In the genomic region with DNA sequence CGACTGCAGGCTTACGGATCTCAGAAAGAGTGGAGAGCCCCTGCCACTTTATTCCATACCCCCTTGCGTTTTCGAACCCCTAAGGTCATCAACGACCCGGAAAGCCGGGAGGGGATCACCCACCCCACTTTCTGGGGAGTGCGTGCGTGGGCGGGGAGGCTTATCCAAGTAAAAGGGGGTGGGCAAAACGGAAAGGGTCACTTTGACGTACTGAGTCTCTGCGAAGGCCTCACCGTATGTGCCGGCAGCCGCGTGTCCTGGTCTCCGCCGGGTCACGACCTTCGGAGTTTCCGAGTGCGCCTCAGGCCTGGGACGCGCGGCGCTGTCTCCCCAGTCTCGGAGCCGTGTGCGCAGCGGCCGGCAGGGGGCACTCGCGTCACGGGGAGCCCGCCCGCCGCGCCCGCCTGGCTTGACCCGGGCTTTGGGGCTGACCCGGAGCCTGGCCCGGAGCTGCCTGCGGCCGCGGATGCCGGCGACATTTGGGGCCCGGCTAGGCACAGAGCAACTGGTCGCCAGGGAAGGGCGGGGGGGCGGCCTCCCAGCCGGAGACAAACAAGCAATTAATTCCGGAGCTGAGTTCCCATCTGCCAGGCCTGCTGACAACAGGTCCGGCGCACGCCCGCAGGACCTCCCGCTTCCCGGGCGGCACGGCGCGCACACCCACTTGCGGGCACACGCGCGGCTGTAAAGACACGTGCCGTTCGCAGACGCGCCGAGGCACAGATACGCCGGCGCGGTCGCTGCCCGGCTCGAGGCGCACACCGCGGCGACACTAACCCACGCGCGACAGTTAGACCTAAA, we compare ENCODE assay signal across 8 cellular contexts. TPM values are rescaled to one million over a fixed set of nuclear protein-coding genes. Genes with fewer than 3 reads are reported as not detected.
A peak's percentile ranks its signal among the peaks of the same experiment; 100 is the strongest.
DNase-seq lines count a peak whose midpoint lies in the region; ATAC-seq and TF ChIP-seq lines count a peak whose summit lies in the region.

No MANE protein-coding gene starts in this region.

- DNase-seq in GM10266 (ENCODE audit: extremely low spot score) (peak; percentile 93), NCI-H1694 (lab: John Stamatoyannopoulos, UW) (peak; percentile 82), choroid plexus epithelial cell (ENCODE audit: low read depth) (peak; percentile 63), left lung (peak; percentile 46 to 91)
- peak; percentile 84 for DNase-seq in activated CD4-positive, alpha-beta T cell treated with anti-CD3 and anti-CD28 coated beads for 36 hours
- peak; percentile 64 for DNase-seq in stimulated activated CD4-positive, alpha-beta T cell treated with anti-CD3 and anti-CD28 coated beads, Interleukin-4, amount 100 ng/mL, for 24 hours

- H3K4me3 Mint-ChIP-seq in activated CD4-positive, alpha-beta T cell treated with anti-CD3 and anti-CD28 coated beads for 36 hours = peak overlapping the region; percentile 36

- H3K9me3 ChIP-seq in left lung = no peaks in the 10 kb centered on the region

- H3K4me1 Mint-ChIP-seq in activated CD4-positive, alpha-beta T cell treated with anti-CD3 and anti-CD28 coated beads for 36 hours = peaks cover 4% of the 10 kb centered on the region

- no peaks in the 10 kb centered on the region for H3K9me3 Mint-ChIP-seq in activated CD4-positive, alpha-beta T cell treated with anti-CD3 and anti-CD28 coated beads for 36 hours (ENCODE audit: low read depth)

- peak; percentile 83 for ATAC-seq in activated CD4-positive, alpha-beta T cell treated with anti-CD3 and anti-CD28 coated beads for 36 hours
- peak; percentile 93 for ATAC-seq in left lung
- no peak for ATAC-seq in HG03135 (IDR thresholded peaks at IDR 0.05; ENCODE audit: unreplicated experiment)
- ATAC-seq in HG03045 (IDR thresholded peaks at IDR 0.05; ENCODE audit: unreplicated experiment) = no peak

- POLR2A ChIA-PET in activated CD4-positive, alpha-beta T cell treated with anti-CD3 and anti-CD28 coated beads for 36 hours (lab: Charles Lee) = no interaction called here

- peak; percentile 87 for TF ChIP-seq CTCF in GM10266 (IDR thresholded peaks at IDR 0.05; ENCODE audit: control insufficient read depth, insufficient read depth, low read depth, missing control alignments)
- TF ChIP-seq CTCF in choroid plexus epithelial cell (conservative IDR thresholded peaks at IDR 0.05; ENCODE audit: low read depth, low read length) = peak; percentile 53
- TF ChIP-seq CTCF in left lung (IDR thresholded peaks at IDR 0.05) = peak; percentile 88 to 90

- no peak overlapping the region for H3K27ac Mint-ChIP-seq in activated CD4-positive, alpha-beta T cell treated with anti-CD3 and anti-CD28 coated beads for 36 hours

- peaks cover 13 to 39% of the 10 kb centered on the region in 2 donors for H3K4me1 ChIP-seq in left lung

- no peaks in the 10 kb centered on the region for H3K36me3 Mint-ChIP-seq in activated CD4-positive, alpha-beta T cell treated with anti-CD3 and anti-CD28 coated beads for 36 hours (ENCODE audit: low read depth)

- H3K27me3 Mint-ChIP-seq in activated CD4-positive, alpha-beta T cell treated with anti-CD3 and anti-CD28 coated beads for 36 hours = peaks cover 26% of the 10 kb centered on the region

- H3K27ac ChIP-seq in left lung = peak overlapping the region in 1 of 2 donors; percentile 0

- H3K27me3 ChIP-seq in left lung = peaks cover 45 to 81% of the 10 kb centered on the region in 2 donors

- peak overlapping the region; percentile 57 for H3K4me3 ChIP-seq in choroid plexus epithelial cell (ENCODE audit: low read depth, low read length)
- H3K4me3 ChIP-seq in left lung = peak overlapping the region; percentile 35 to 50

- intact Hi-C loops in activated CD4-positive, alpha-beta T cell treated with anti-CD3 and anti-CD28 coated beads for 36 hours (cut with DNase I, micrococcal nuclease) = loop anchor here (1.0 to 5.0 kb wide), 6 partner anchors 87 to 505 kb away; no protein-coding TSS in a partner anchor
- intact Hi-C loops in left lung (cut with DNase I) = loop anchor here (5.0 to 10.0 kb wide), 3 partner anchors 425 to 497 kb away; no protein-coding TSS in a partner anchor

- no peaks in the 10 kb centered on the region for H3K36me3 ChIP-seq in left lung

- CTCF ChIA-PET in activated CD4-positive, alpha-beta T cell treated with anti-CD3 and anti-CD28 coated beads for 36 hours (lab: Charles Lee) = interaction anchor here (0.7 kb wide), 1 partner anchor 337 kb away, joined by 3 read pairs; no protein-coding TSS in a partner anchor

RNA-seq across cellular contexts. Expression of gene KIF26A, which starts 0.9 kb away (rescaled TPM):
- total RNA-seq in activated CD4-positive, alpha-beta T cell treated with anti-CD3 and anti-CD28 coated beads for 36 hours = under 1 TPM; 0.21 to 0.28 TPM
- total RNA-seq in left lung = 1 to 10 TPM; 4.5 to 5.4 TPM

RNA-seq across cellular contexts. Expression of gene ASPG, which starts 52.0 kb away (rescaled TPM):
- not detected for total RNA-seq in activated CD4-positive, alpha-beta T cell treated with anti-CD3 and anti-CD28 coated beads for 36 hours
- 1 to 10 TPM; 1.4 TPM for total RNA-seq in left lung

Comparison
In these comparisons a context has a peak if more than half of its experiments do, and no peak if none do; other contexts are left out.
1. ATAC-seq: peak in activated CD4-positive, alpha-beta T cell treated with anti-CD3 and anti-CD28 coated beads for 36 hours (single experiment) and left lung (single experiment); none in HG03135 (single experiment) and HG03045 (single experiment).
2. RNA of gene KIF26A, which starts 0.9 kb away (total RNA-seq): 4.5 to 5.4 TPM in left lung; 0.21 to 0.28 TPM in activated CD4-positive, alpha-beta T cell treated with anti-CD3 and anti-CD28 coated beads for 36 hours; every median in the first group is over 4 times any median in the second.
3. Peak in every context shown above with its lines, with median percentiles within 50 percentile points of each other: DNase-seq and CTCF ChIP-seq.